ENCODE assay signal across 13 cellular contexts in genomic region chr10:89516149-89516832, GRCh38. TPM values are rescaled to one million over a fixed set of nuclear protein-coding genes. Genes with fewer than 3 reads are reported as not detected.
DNase-seq lines count a peak whose midpoint lies in the region; ATAC-seq and TF ChIP-seq lines count a peak whose summit lies in the region.
"Had no signal": no experiment of that assay in that cellular context is flagged by ENCODE, and none has a peak within 500 bp of the region (broad histone marks: within the 10 kb centered on the region; RNA-seq: fewer than 3 reads in every experiment).

No MANE protein-coding gene starts in this region.

- intact Hi-C loops in body of pancreas (cut with DNase I), result no loop called here

- TF ChIP-seq CTCF in body of pancreas (IDR thresholded peaks at IDR 0.05) (no peak), suprapubic skin (IDR thresholded peaks at IDR 0.05) (no peak)

- H3K27ac ChIP-seq in body of pancreas (peak overlapping the region; percentile 86 to 96 (median 93)), suprapubic skin (peak overlapping the region; percentile 19)

- DNase-seq in HPDE6-E6E7 (ENCODE audit: extremely low spot score) (peak; percentile 60), body of pancreas (peak; percentile 85 to 90 (median 88)), islet precursor cell (peak; percentile 69), suprapubic skin (ENCODE audit: low spot score in 2 of 2) (no peak), NCI-H2227 (lab: John Stamatoyannopoulos, UW; ENCODE audit: unreplicated experiment) (no peak)
- DNase-seq in stimulated activated naive CD4-positive, alpha-beta T cell treated with Interleukin-2 at 50 U/mL for 16 hours (lab: John Stamatoyannopoulos, UW), result no peak
- DNase-seq: activated CD4-positive, CD25-positive, alpha-beta regulatory T cell; central memory CD4-positive, alpha-beta T cell; NCI-H2081 treated with DMSO at 0.1 percent for 48 hours had no signal

- 21 to 28% methylated on average over 7 of the region's 7 CpGs for WGBS in body of pancreas, 2 donors
- 39% methylated on average over 7 of the region's 7 CpGs for WGBS in suprapubic skin

- H3K4me1 ChIP-seq in body of pancreas, result peaks cover 72% of the 10 kb centered on the region
- H3K4me1 ChIP-seq in suprapubic skin, result peaks cover 13% of the 10 kb centered on the region

- no peaks in the 10 kb centered on the region for H3K36me3 ChIP-seq in body of pancreas (replicated peaks in 1 of 2; ENCODE audit: insufficient read depth in 1 of 2, low read depth in 2 of 2)
- H3K36me3 ChIP-seq in suprapubic skin, result no peaks in the 10 kb centered on the region

- no peaks in the 10 kb centered on the region for H3K9me3 Mint-ChIP-seq in activated T-helper 17 cell treated with anti-CD3 and anti-CD28 coated beads, Interleukin-2, amount 50 U/mL, for 72 hours
- H3K9me3 Mint-ChIP-seq: neural crest cell; stimulated activated memory B cell treated with anti-CD40 and anti-IgM and Interleukin-4, amounts not matched to agents 10 μg/mL and 1 μg/mL and 100 μg/mL, for 72 hours had no signal

- ATAC-seq in body of pancreas, result peak; percentile 67
- ATAC-seq in HG02981 (IDR thresholded peaks at IDR 0.05; ENCODE audit: unreplicated experiment), result no peak
- ATAC-seq in activated T-helper 17 cell treated with anti-CD3 and anti-CD28 coated beads, Interleukin-2, amount 50 U/mL, for 72 hours (replicated peaks), result no peak
- ATAC-seq: stimulated activated memory B cell treated with anti-CD40 and anti-IgM and Interleukin-4, amounts not matched to agents 10 μg/mL and 1 μg/mL and 100 μg/mL, for 72 hours had no signal

- TF ChIP-seq EP300 in suprapubic skin (IDR thresholded peaks at IDR 0.05), result no peak

- H3K36me3 Mint-ChIP-seq in activated T-helper 17 cell treated with anti-CD3 and anti-CD28 coated beads, Interleukin-2, amount 50 U/mL, for 72 hours (ENCODE audit: low read depth), result no peaks in the 10 kb centered on the region
- H3K36me3 Mint-ChIP-seq: stimulated activated memory B cell treated with anti-CD40 and anti-IgM and Interleukin-4, amounts not matched to agents 10 μg/mL and 1 μg/mL and 100 μg/mL, for 72 hours had no signal

- H3K27me3 Mint-ChIP-seq in activated T-helper 17 cell treated with anti-CD3 and anti-CD28 coated beads, Interleukin-2, amount 50 U/mL, for 72 hours, result no peaks in the 10 kb centered on the region
- H3K27me3 Mint-ChIP-seq: stimulated activated memory B cell treated with anti-CD40 and anti-IgM and Interleukin-4, amounts not matched to agents 10 μg/mL and 1 μg/mL and 100 μg/mL, for 72 hours had no signal

- H3K27ac Mint-ChIP-seq in activated T-helper 17 cell treated with anti-CD3 and anti-CD28 coated beads, Interleukin-2, amount 50 U/mL, for 72 hours, result no peak overlapping the region
- H3K27ac Mint-ChIP-seq: stimulated activated memory B cell treated with anti-CD40 and anti-IgM and Interleukin-4, amounts not matched to agents 10 μg/mL and 1 μg/mL and 100 μg/mL, for 72 hours had no signal

- H3K4me3 ChIP-seq in body of pancreas, result no peak overlapping the region
- H3K4me3 ChIP-seq in suprapubic skin, result no peak overlapping the region

- no peaks in the 10 kb centered on the region for H3K4me1 Mint-ChIP-seq in activated T-helper 17 cell treated with anti-CD3 and anti-CD28 coated beads, Interleukin-2, amount 50 U/mL, for 72 hours
- H3K4me1 Mint-ChIP-seq: neural crest cell; stimulated activated memory B cell treated with anti-CD40 and anti-IgM and Interleukin-4, amounts not matched to agents 10 μg/mL and 1 μg/mL and 100 μg/mL, for 72 hours had no signal

- H3K27me3 ChIP-seq in body of pancreas, result no peaks in the 10 kb centered on the region
- no peaks in the 10 kb centered on the region for H3K27me3 ChIP-seq in suprapubic skin

- H3K9me3 ChIP-seq in body of pancreas (no peaks in the 10 kb centered on the region), suprapubic skin (no peaks in the 10 kb centered on the region)

- TF ChIP-seq POLR2A in body of pancreas (IDR thresholded peaks at IDR 0.05) (no peak), suprapubic skin (IDR thresholded peaks at IDR 0.05) (no peak)

- no peak overlapping the region for H3K4me3 Mint-ChIP-seq in activated T-helper 17 cell treated with anti-CD3 and anti-CD28 coated beads, Interleukin-2, amount 50 U/mL, for 72 hours
- H3K4me3 Mint-ChIP-seq: neural crest cell; stimulated activated memory B cell treated with anti-CD40 and anti-IgM and Interleukin-4, amounts not matched to agents 10 μg/mL and 1 μg/mL and 100 μg/mL, for 72 hours had no signal

RNA-seq across cellular contexts. Expression of gene SLC16A12, which starts 19.1 kb away (rescaled TPM):
- total RNA-seq in body of pancreas (10 to 100 TPM; 19.5 to 26.7 TPM), suprapubic skin (1 to 10 TPM in 2 of 4 donors, under 1 TPM in 2; 0.60 to 1.4 (median 1.0) TPM)
- total RNA-seq in activated T-helper 17 cell treated with anti-CD3 and anti-CD28 coated beads, Interleukin-2, amount 50 U/mL, for 72 hours, result not detected
- total RNA-seq: neural crest cell had no signal

Comparison
In these comparisons a context has a peak if more than half of its experiments do, and no peak if none do; other contexts are left out.
1. DNase-seq: peak in HPDE6-E6E7 (single experiment), body of pancreas (4 of 4) and islet precursor cell (single experiment); none in suprapubic skin (0 of 2), stimulated activated naive CD4-positive, alpha-beta T cell treated with Interleukin-2 at 50 U/mL for 16 hours (single experiment) and NCI-H2227 (single experiment).
2. RNA of gene SLC16A12, which starts 19.1 kb away (total RNA-seq): 19.5 to 26.7 TPM in body of pancreas; 0.60 to 1.4 TPM in suprapubic skin and not detected in activated T-helper 17 cell treated with anti-CD3 and anti-CD28 coated beads, Interleukin-2, amount 50 U/mL, for 72 hours; every median in the first group is over 4 times any median in the second.